2 cellular contexts compared by ENCODE assay signal in the genomic region with DNA sequence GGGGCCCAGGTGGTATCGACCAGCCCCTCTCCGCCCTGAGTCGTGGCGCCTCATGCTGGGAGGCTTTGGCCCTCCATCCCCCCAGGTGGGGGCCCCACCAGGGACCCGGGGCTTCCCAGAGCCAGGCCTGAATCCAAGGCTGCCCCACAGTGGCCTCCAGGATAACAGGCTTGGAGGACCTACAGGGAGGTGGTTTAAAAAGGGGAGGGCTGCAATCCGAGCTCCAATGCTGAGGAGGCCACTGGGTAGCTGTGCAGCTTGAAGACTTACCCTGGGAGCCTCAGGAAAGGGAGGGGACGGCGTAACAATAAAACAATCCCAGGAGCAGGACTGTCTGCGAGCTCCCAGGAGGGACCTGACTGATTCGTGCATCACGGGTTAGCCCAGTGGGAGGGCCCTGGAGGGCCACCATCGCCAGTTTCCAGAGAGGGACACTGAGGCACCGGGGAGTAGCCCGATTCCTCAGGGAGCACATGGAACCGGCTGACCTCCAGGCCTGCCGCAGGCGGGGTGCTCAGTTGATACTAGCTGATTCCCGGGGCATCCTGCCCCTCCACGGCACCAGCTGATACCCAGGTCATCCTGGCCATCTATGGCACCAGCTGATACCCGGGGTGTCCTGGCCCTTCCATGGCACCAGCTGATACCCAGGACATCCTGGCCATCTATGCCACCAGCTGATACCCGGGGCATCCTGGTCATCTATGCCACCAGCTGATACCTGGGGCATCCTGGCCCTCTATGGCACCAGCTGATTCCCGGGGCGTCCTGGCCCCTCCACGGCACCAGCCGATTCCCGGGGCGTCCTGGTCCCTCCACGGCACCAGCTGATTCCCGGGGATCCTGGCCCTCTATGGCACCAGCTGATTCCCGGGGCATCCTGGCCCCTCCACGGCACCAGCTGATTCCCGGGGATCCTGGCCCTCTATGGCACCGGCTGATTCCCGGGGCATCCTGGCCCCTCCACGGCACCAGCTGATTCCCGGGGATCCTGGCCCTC.
TF ChIP-seq lines count a peak whose summit lies in the region.

No MANE protein-coding gene starts in this region.

TF ChIP-seq in SK-N-SH, 30 proteins besides CTCF, POLR2A, EP300 and RAD21 (continued from another document):
- TF ChIP-seq RXRA (IDR thresholded peaks at IDR 0.05; ENCODE audit: borderline replicate concordance, low read depth) (no peak), RCOR1 (IDR thresholded peaks at IDR 0.05; ENCODE audit: low read length) (no peak), TCF12 (IDR thresholded peaks at IDR 0.05) (no peak), JUND (IDR thresholded peaks at IDR 0.05) (no peak), GABPA (IDR thresholded peaks at IDR 0.05; ENCODE audit: low read depth) (no peak), FOSL2 (IDR thresholded peaks at IDR 0.05; ENCODE audit: borderline replicate concordance, low read depth) (no peak), POLR2AphosphoS5 (IDR thresholded peaks at IDR 0.05; ENCODE audit: low read depth, low read length) (no peak), SIN3A (IDR thresholded peaks at IDR 0.05; ENCODE audit: borderline replicate concordance, low read depth, low read length) (no peak), GATA2 (CRISPR knock-in tag; IDR thresholded peaks at IDR 0.05) (no peak), MEF2A (IDR thresholded peaks at IDR 0.05; ENCODE audit: borderline replicate concordance, low read depth) (no peak), TAF1 (IDR thresholded peaks at IDR 0.05; ENCODE audit: borderline replicate concordance, low read depth, low read length) (no peak), TEAD4 (IDR thresholded peaks at IDR 0.05; ENCODE audit: borderline replicate concordance, insufficient read depth) (no peak)
- TF ChIP-seq, protein P1, sequence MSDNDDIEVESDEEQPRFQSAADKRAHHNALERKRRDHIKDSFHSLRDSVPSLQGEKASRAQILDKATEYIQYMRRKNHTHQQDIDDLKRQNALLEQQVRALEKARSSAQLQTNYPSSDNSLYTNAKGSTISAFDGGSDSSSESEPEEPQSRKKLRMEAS (IDR thresholded peaks at IDR 0.05; ENCODE audit: low read depth), result no peak

TF ChIP-seq in SK-N-SH treated with all-trans-retinoic acid at 6 μM for 48 hours, 23 proteins besides CTCF, POLR2A, EP300 and RAD21 (continued from another document):
- TF ChIP-seq, protein P2, sequence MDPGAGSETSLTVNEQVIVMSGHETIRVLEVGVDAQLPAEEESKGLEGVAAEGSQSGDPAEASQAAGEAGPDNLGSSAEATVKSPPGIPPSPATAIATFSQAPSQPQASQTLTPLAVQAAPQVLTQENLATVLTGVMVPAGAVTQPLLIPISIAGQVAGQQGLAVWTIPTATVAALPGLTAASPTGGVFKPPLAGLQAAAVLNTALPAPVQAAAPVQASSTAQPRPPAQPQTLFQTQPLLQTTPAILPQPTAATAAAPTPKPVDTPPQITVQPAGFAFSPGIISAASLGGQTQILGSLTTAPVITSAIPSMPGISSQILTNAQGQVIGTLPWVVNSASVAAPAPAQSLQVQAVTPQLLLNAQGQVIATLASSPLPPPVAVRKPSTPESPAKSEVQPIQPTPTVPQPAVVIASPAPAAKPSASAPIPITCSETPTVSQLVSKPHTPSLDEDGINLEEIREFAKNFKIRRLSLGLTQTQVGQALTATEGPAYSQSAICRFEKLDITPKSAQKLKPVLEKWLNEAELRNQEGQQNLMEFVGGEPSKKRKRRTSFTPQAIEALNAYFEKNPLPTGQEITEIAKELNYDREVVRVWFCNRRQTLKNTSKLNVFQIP (CRISPR knock-in tag; IDR thresholded peaks at IDR 0.05; ENCODE audit: borderline replicate concordance, low read depth), result no peak
- no peak for TF ChIP-seq TOX (CRISPR knock-in tag; IDR thresholded peaks at IDR 0.05; ENCODE audit: borderline replicate concordance)
- TF ChIP-seq ZFP3 (CRISPR knock-in tag; IDR thresholded peaks at IDR 0.05), result no peak
- TF ChIP-seq BACH2 (CRISPR knock-in tag; IDR thresholded peaks at IDR 0.05; ENCODE audit: borderline replicate concordance), result no peak
- TF ChIP-seq OSR1 (CRISPR knock-in tag; IDR thresholded peaks at IDR 0.05), result no peak
- TF ChIP-seq, protein P3, sequence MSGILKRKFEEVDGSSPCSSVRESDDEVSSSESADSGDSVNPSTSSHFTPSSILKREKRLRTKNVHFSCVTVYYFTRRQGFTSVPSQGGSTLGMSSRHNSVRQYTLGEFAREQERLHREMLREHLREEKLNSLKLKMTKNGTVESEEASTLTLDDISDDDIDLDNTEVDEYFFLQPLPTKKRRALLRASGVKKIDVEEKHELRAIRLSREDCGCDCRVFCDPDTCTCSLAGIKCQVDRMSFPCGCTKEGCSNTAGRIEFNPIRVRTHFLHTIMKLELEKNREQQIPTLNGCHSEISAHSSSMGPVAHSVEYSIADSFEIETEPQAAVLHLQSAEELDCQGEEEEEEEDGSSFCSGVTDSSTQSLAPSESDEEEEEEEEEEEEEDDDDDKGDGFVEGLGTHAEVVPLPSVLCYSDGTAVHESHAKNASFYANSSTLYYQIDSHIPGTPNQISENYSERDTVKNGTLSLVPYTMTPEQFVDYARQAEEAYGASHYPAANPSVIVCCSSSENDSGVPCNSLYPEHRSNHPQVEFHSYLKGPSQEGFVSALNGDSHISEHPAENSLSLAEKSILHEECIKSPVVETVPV (CRISPR knock-in tag; IDR thresholded peaks at IDR 0.05), result no peak
